In the genomic region with DNA sequence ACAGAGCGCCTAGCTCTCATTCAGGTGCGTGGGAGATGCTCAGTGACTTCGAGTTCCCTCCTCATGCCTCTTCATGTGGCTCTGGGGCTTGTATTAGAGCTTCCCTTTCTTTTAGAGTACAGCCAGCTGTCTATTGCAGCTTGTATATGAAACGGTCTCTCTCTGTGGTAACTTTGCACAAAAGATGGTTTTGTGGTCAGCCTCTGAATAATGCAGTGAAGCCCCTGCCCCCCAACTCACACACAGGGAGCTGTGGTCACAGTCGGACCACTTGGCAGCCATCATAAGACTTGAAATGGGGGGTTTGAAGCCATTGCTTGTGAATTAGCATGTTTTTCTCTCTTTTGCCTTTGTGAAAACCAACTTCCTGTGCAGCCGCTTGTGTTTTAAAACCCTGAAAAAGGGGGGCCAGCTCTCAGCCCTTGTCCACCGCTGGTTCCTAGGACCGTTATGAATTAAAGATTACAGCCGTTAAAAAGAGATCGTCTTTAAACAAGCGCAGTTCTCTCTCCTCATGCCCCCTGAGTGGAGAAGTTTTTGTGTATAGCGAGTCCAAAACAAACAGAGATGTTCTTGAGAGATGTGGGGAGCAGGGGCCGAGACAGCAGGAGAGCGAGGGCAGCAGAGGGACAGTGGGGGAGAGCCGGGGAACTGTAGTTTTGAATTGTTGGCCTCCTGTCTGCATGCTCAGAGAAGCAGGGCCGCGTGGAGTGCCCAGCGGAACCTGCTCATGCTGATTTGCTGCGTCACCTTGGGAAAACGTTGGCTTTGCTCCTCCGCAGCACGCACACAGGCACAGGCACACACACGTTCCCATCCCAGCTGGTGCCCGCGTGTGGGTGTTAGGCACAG, we compare ENCODE assay signal across 8 cellular contexts.
DNase-seq lines count a peak whose midpoint lies in the region; ATAC-seq, FAIRE-seq and TF ChIP-seq lines count a peak whose summit lies in the region.

No MANE protein-coding gene starts in this region.

- H3K36me3 ChIP-seq in CD8-positive, alpha-beta memory T cell (ENCODE audit: insufficient read depth, low read length), result no peaks in the 10 kb centered on the region
- H3K36me3 ChIP-seq in HepG2 (replicated peaks in 1 of 2; ENCODE audit: control insufficient read depth in 1 of 2, insufficient read depth in 2 of 2, low read length in 2 of 2), result peaks cover 9 to 29% of the 10 kb centered on the region in 2 experiments; a peak in 4 of 5 replicates
- no peaks in the 10 kb centered on the region for H3K36me3 ChIP-seq in psoas muscle (ENCODE audit: insufficient read depth in 1 of 2, low read depth in 1 of 2)

- POLR2A ChIA-PET in CD8-positive, alpha-beta memory T cell (lab: Charles Lee), result interaction anchor here (0.6 kb wide), 1 partner anchor 36 kb away, joined by 3 read pairs; no protein-coding TSS in a partner anchor
- POLR2A ChIA-PET in HepG2 (lab: Yijun Ruan, JAX), result interaction anchor here (1.5 kb wide), 1 partner anchor 48 kb away, joined by 4 read pairs; no protein-coding TSS in a partner anchor

- H3K9me3 Mint-ChIP-seq in CD8-positive, alpha-beta memory T cell, result no peaks in the 10 kb centered on the region
- H3K9me3 Mint-ChIP-seq in activated T-helper 2 cell treated with anti-CD3 and anti-CD28 coated beads, Interferon-gamma antibody, Interleukin-2, Interleukin-4, amounts not matched to agents 10 μg/mL and 5 μg/mL and 100 μg/mL, durations not matched to agents 14 hours and 24 hours and 36 hours, result no peaks in the 10 kb centered on the region

- no peaks in the 10 kb centered on the region for H3K27me3 ChIP-seq in CD8-positive, alpha-beta memory T cell (ENCODE audit: insufficient read depth, low read length, poor library complexity, severe bottlenecking)
- H3K27me3 ChIP-seq in HepG2 (ENCODE audit: control insufficient read depth in 1 of 2, insufficient read depth in 2 of 2, low read length in 2 of 2), result no peaks in the 10 kb centered on the region
- no peaks in the 10 kb centered on the region for H3K27me3 ChIP-seq in psoas muscle (ENCODE audit: insufficient read depth in 3 of 3, low read length in 2 of 3)

- DNase-seq in CD8-positive, alpha-beta memory T cell, result peak in 3 of 5 donors; percentile 42 to 61 (median 53)
- peak; percentile 26 for DNase-seq in activated T-helper 2 cell treated with anti-CD3 and anti-CD28 coated beads, Interferon-gamma antibody, Interleukin-2, Interleukin-4, amounts not matched to agents 10 μg/mL and 5 μg/mL and 100 μg/mL, durations not matched to agents 14 hours and 24 hours and 36 hours (ENCODE audit: low spot score)
- DNase-seq in HepG2 (ENCODE audit: low spot score) (no peak), NCI-H2081 (lab: John Stamatoyannopoulos, UW) (no peak), psoas muscle (no peak), HuH-7 (ENCODE audit: low spot score) (no peak)

- BruUV-seq in HepG2 (replicated peaks; lab: Mats Ljungman, UMichigan), result no TSS peak

- CTCF ChIA-PET in CD8-positive, alpha-beta memory T cell (lab: Charles Lee), result interaction anchor here (1.1 to 1.5 kb wide), 2 partner anchors 26 to 292 kb away, joined by 3 to 4 read pairs; no protein-coding TSS in a partner anchor
- CTCF ChIA-PET in HepG2 (lab: Yijun Ruan, JAX; ENCODE audit: low intra/inter-chr PET ratio, low total read pairs), result no interaction called here

- intact Hi-C loops in activated T-helper 2 cell treated with anti-CD3 and anti-CD28 coated beads, Interferon-gamma antibody, Interleukin-2, Interleukin-4, amounts not matched to agents 10 μg/mL and 5 μg/mL and 100 μg/mL, durations not matched to agents 14 hours and 24 hours and 36 hours (cut with micrococcal nuclease), result no loop called here
- intact Hi-C loops in HepG2 (cut with micrococcal nuclease; ENCODE audit: unreplicated experiment), result loop anchor here (5.0 kb wide), 3 partner anchors 83 to 217 kb away; no protein-coding TSS in a partner anchor
- intact Hi-C loops in psoas muscle (cut with DNase I), result no loop called here

- H3K36me3 Mint-ChIP-seq in CD8-positive, alpha-beta memory T cell, result peaks cover 0 to 7% (median 2%) of the 10 kb centered on the region in 3 donors
- H3K36me3 Mint-ChIP-seq in activated T-helper 2 cell treated with anti-CD3 and anti-CD28 coated beads, Interferon-gamma antibody, Interleukin-2, Interleukin-4, amounts not matched to agents 10 μg/mL and 5 μg/mL and 100 μg/mL, durations not matched to agents 14 hours and 24 hours and 36 hours (ENCODE audit: low read depth), result peaks cover 45% of the 10 kb centered on the region

- H2AFZ ChIP-seq in HepG2 (ENCODE audit: low read length), result no peak overlapping the region

- 94% methylated on average over 25 of the region's 25 CpGs for WGBS in HepG2 (ENCODE audit: low lambda C conversion rate)
- WGBS in psoas muscle, 3 donors, result 73 to 85% (median 79%) methylated on average over 25 of the region's 25 CpGs

- H3K9ac ChIP-seq in HepG2 (ENCODE audit: insufficient read depth, low read depth, low read length), result no peak overlapping the region

- peak overlapping the region; percentile 35 for H3K4me3 ChIP-seq in CD8-positive, alpha-beta memory T cell (ENCODE audit: low read length)
- H3K4me3 ChIP-seq in HepG2 (replicated peaks in 1 of 3; ENCODE audit: insufficient read depth in 1 of 3, low read depth in 2 of 3, low read length in 3 of 3) (no peak overlapping the region), psoas muscle (no peak overlapping the region)

- no peak for FAIRE-seq in HepG2 (lab: Jason Lieb, UNC)

- no peak for TF ChIP-seq EP300 in HepG2 (IDR thresholded peaks at IDR 0.05; ENCODE audit: low read depth in 2 of 2, low read length in 2 of 2)
- no peak for TF ChIP-seq EP300 in HepG2 (CRISPR knock-in tag; IDR thresholded peaks at IDR 0.05; ENCODE audit: borderline replicate concordance)

- no peak for TF ChIP-seq CTCF in HepG2 (CRISPR knock-in tag; IDR thresholded peaks at IDR 0.05)
- no peak for TF ChIP-seq CTCF in psoas muscle (IDR thresholded peaks at IDR 0.05)

- in situ Hi-C loops in HepG2 (cut with HindIII; ENCODE audit: extremely low pct_ligation_motif_present, low pct_unique_long_range_greater_than_20kb), result loop anchor here (5.0 kb wide), 1 partner anchor 107 kb away; no protein-coding TSS in a partner anchor

- H3K27ac Mint-ChIP-seq in CD8-positive, alpha-beta memory T cell, result peak overlapping the region; percentile 57 to 95 (median 78)
- H3K27ac Mint-ChIP-seq in activated T-helper 2 cell treated with anti-CD3 and anti-CD28 coated beads, Interferon-gamma antibody, Interleukin-2, Interleukin-4, amounts not matched to agents 10 μg/mL and 5 μg/mL and 100 μg/mL, durations not matched to agents 14 hours and 24 hours and 36 hours, result peak overlapping the region; percentile 92

- H3K4me3 Mint-ChIP-seq in CD8-positive, alpha-beta memory T cell, result peak overlapping the region; percentile 32 to 88 (median 80)
- H3K4me3 Mint-ChIP-seq in activated T-helper 2 cell treated with anti-CD3 and anti-CD28 coated beads, Interferon-gamma antibody, Interleukin-2, Interleukin-4, amounts not matched to agents 10 μg/mL and 5 μg/mL and 100 μg/mL, durations not matched to agents 14 hours and 24 hours and 36 hours (ENCODE audit: low read depth), result peak overlapping the region; percentile 28

- H3K9me3 ChIP-seq in CD8-positive, alpha-beta memory T cell (ENCODE audit: low read length), result no peaks in the 10 kb centered on the region
- H3K9me3 ChIP-seq in HepG2 (ENCODE audit: low read length) (no peaks in the 10 kb centered on the region), psoas muscle (no peaks in the 10 kb centered on the region)

- TF ChIP-seq POLR2A in HepG2 (IDR thresholded peaks at IDR 0.05; ENCODE audit: insufficient read depth in 1 of 2, low read depth in 2 of 2, low read length in 2 of 2), result no peak

- peaks cover 2% of the 10 kb centered on the region for H3K79me2 ChIP-seq in HepG2 (ENCODE audit: insufficient read depth, low read length)

- no peaks in the 10 kb centered on the region for H4K20me1 ChIP-seq in HepG2 (ENCODE audit: insufficient read depth, low read length)

- H3K4me2 ChIP-seq in HepG2 (ENCODE audit: low read depth, low read length), result no peak overlapping the region

- TF ChIP-seq RAD21 in HepG2 (CRISPR knock-in tag; IDR thresholded peaks at IDR 0.05), result no peak

- no peak overlapping the region for H3K27ac ChIP-seq in CD8-positive, alpha-beta memory T cell (ENCODE audit: low read depth, low read length)
- H3K27ac ChIP-seq in HepG2 (ENCODE audit: extremely low read length, insufficient read depth, low read length), result no peak overlapping the region
- H3K27ac ChIP-seq in psoas muscle, result no peak overlapping the region

- ATAC-seq in GM19468 (IDR thresholded peaks at IDR 0.05; ENCODE audit: extremely low read depth, unreplicated experiment) (peak; percentile 59), HG03521 (IDR thresholded peaks at IDR 0.05; ENCODE audit: unreplicated experiment) (peak; percentile 81), HepG2 (no peak), psoas muscle (no peak)

- H3K4me1 Mint-ChIP-seq in CD8-positive, alpha-beta memory T cell, result peaks cover 71 to 80% (median 77%) of the 10 kb centered on the region in 3 donors
- peaks cover 67% of the 10 kb centered on the region for H3K4me1 Mint-ChIP-seq in activated T-helper 2 cell treated with anti-CD3 and anti-CD28 coated beads, Interferon-gamma antibody, Interleukin-2, Interleukin-4, amounts not matched to agents 10 μg/mL and 5 μg/mL and 100 μg/mL, durations not matched to agents 14 hours and 24 hours and 36 hours (ENCODE audit: low read depth)

- H3K27me3 Mint-ChIP-seq in CD8-positive, alpha-beta memory T cell, result no peaks in the 10 kb centered on the region
- no peaks in the 10 kb centered on the region for H3K27me3 Mint-ChIP-seq in activated T-helper 2 cell treated with anti-CD3 and anti-CD28 coated beads, Interferon-gamma antibody, Interleukin-2, Interleukin-4, amounts not matched to agents 10 μg/mL and 5 μg/mL and 100 μg/mL, durations not matched to agents 14 hours and 24 hours and 36 hours (ENCODE audit: low read depth)

- H3K4me1 ChIP-seq in CD8-positive, alpha-beta memory T cell (ENCODE audit: insufficient read depth, low read length), result peaks cover 56% of the 10 kb centered on the region
- peaks cover 22% of the 10 kb centered on the region for H3K4me1 ChIP-seq in HepG2 (ENCODE audit: insufficient read depth, low read length)
- peaks cover 19% of the 10 kb centered on the region for H3K4me1 ChIP-seq in psoas muscle

Comparison
In these comparisons a context has a peak if more than half of its experiments do, and no peak if none do; other contexts are left out.
1. DNase-seq: peak in CD8-positive, alpha-beta memory T cell (3 of 5) and activated T-helper 2 cell treated with anti-CD3 and anti-CD28 coated beads, Interferon-gamma antibody, Interleukin-2, Interleukin-4, amounts not matched to agents 10 μg/mL and 5 μg/mL and 100 μg/mL, durations not matched to agents 14 hours and 24 hours and 36 hours (single experiment); none in HepG2 (single experiment), NCI-H2081 (0 of 2), psoas muscle (0 of 2) and HuH-7 (single experiment).
2. ATAC-seq: peak in GM19468 (single experiment) and HG03521 (single experiment); none in HepG2 (single experiment) and psoas muscle (0 of 4).